Comparison of ENCODE assay signal across 17 cellular contexts in genomic region chrX:76538860-76539259, GRCh38.
DNase-seq lines count a peak whose midpoint lies in the region; ATAC-seq, FAIRE-seq and TF ChIP-seq lines count a peak whose summit lies in the region.
"Had no signal": no experiment of that assay in that cellular context is flagged by ENCODE, and none has a peak within 500 bp of the region (broad histone marks: within the 10 kb centered on the region; RNA-seq: fewer than 3 reads in every experiment).

No MANE protein-coding gene starts in this region.

- H3K9me3 ChIP-seq in A549 (no peaks in the 10 kb centered on the region), HCT116 (ENCODE audit: control insufficient read depth in 1 of 2, insufficient read depth in 1 of 2, low read depth in 1 of 2, low read length in 2 of 2) (no peaks in the 10 kb centered on the region), astrocyte (ENCODE audit: insufficient read depth, low read depth, low read length) (no peaks in the 10 kb centered on the region), neural progenitor cell (ENCODE audit: low read depth) (no peaks in the 10 kb centered on the region)
- H3K9me3 ChIP-seq: HAP-1 had no signal

- WGBS in A549 (ENCODE audit: missing lambda C conversion rate) = 4% methylated on average over 2 of the region's 2 CpGs

- RAD21 ChIA-PET in HCT116 (lab: Charles Lee; ENCODE audit: low non-redundant PET in 1 of 2, low total read pairs in 2 of 2, uncharacterized antibody in 2 of 2, unreplicated experiment in 2 of 2) = no interaction called here

- no peak overlapping the region for H2AFZ ChIP-seq in HCT116 (ENCODE audit: low read depth, low read length, poor library complexity, severe bottlenecking)
- no peak overlapping the region for H2AFZ ChIP-seq in astrocyte (ENCODE audit: low read depth, low read length)
- H2AFZ ChIP-seq in neural progenitor cell (replicated peaks) = no peak overlapping the region
- H2AFZ ChIP-seq: GM23248 had no signal

- no peaks in the 10 kb centered on the region for H3K4me1 ChIP-seq in A549
- no peaks in the 10 kb centered on the region for H3K4me1 ChIP-seq in HCT116 (ENCODE audit: control insufficient read depth in 1 of 2, insufficient read depth in 2 of 2, low read length in 2 of 2)
- H3K4me1 ChIP-seq in astrocyte (ENCODE audit: insufficient read depth, low read length) = no peaks in the 10 kb centered on the region
- H3K4me1 ChIP-seq in neural progenitor cell = no peaks in the 10 kb centered on the region
- H3K4me1 ChIP-seq: HAP-1 had no signal

- no peak for TF ChIP-seq POLR2A in A549 (IDR thresholded peaks at IDR 0.05; ENCODE audit: low read length)
- TF ChIP-seq POLR2A in HCT116 (IDR thresholded peaks at IDR 0.05; ENCODE audit: borderline replicate concordance, extremely low read depth, insufficient read depth, insufficient read length) = no peak

- H3K9me2 ChIP-seq in HCT116 (ENCODE audit: insufficient read depth) = no peaks in the 10 kb centered on the region

- no peak overlapping the region for H3K4me3 ChIP-seq in A549
- H3K4me3 ChIP-seq in HCT116 (replicated peaks in 1 of 2; ENCODE audit: low read depth in 1 of 2, low read length in 2 of 2) = no peak overlapping the region
- no peak overlapping the region for H3K4me3 ChIP-seq in astrocyte (ENCODE audit: insufficient read depth, low read depth, low read length)
- H3K4me3 ChIP-seq in neural progenitor cell = no peak overlapping the region
- H3K4me3 ChIP-seq: GM23248, HAP-1, K562 had no signal

- FAIRE-seq in A549 (lab: Jason Lieb, UNC) (peak; percentile 13), astrocyte (lab: Jason Lieb, UNC) (peak; percentile 49)
- FAIRE-seq: K562 had no signal

- H3K4me3 Mint-ChIP-seq in astrocyte (ENCODE audit: unreplicated experiment) = no peak overlapping the region
- H3K4me3 Mint-ChIP-seq in neural progenitor cell = no peak overlapping the region
- no peak overlapping the region for H3K4me3 Mint-ChIP-seq in activated T-helper 17 cell treated with anti-CD3 and anti-CD28 coated beads, Interleukin-2, amount 50 U/mL, for 72 hours
- H3K4me3 Mint-ChIP-seq: B cell; CD4-positive, alpha-beta memory T cell; HFFc6 had no signal

- intact Hi-C loops in HCT116 (cut with micrococcal nuclease) = no loop called here

- no peaks in the 10 kb centered on the region for H3K36me3 Mint-ChIP-seq in astrocyte (ENCODE audit: low read depth, unreplicated experiment)
- no peaks in the 10 kb centered on the region for H3K36me3 Mint-ChIP-seq in neural progenitor cell
- no peaks in the 10 kb centered on the region for H3K36me3 Mint-ChIP-seq in activated T-helper 17 cell treated with anti-CD3 and anti-CD28 coated beads, Interleukin-2, amount 50 U/mL, for 72 hours (ENCODE audit: low read depth)
- H3K36me3 Mint-ChIP-seq: CD4-positive, alpha-beta memory T cell had no signal

- POLR2A ChIA-PET in A549 (lab: Yijun Ruan, JAX) = no interaction called here
- POLR2A ChIA-PET in HCT116 (lab: Charles Lee) = no interaction called here

- H3K9ac ChIP-seq in HCT116 (ENCODE audit: low read length) = no peak overlapping the region
- no peak overlapping the region for H3K9ac ChIP-seq in astrocyte (ENCODE audit: low read length)
- no peak overlapping the region for H3K9ac ChIP-seq in neural progenitor cell
- H3K9ac ChIP-seq: GM23248 had no signal

- TF ChIP-seq CTCF in A549 (IDR thresholded peaks at IDR 0.05) = no peak
- TF ChIP-seq CTCF in HCT116 (IDR thresholded peaks at IDR 0.05 in 2 of 3, conservative IDR thresholded peaks at IDR 0.05 in 1 of 3; ENCODE audit: borderline replicate concordance in 1 of 3, insufficient read depth in 1 of 3, low read depth in 2 of 3, low read length in 2 of 3) = 0 out of 6 replicates have a peak, but pooled peaks of 2 of the 3 experiments have one; percentile 9 to 18
- no peak for TF ChIP-seq CTCF in astrocyte (IDR thresholded peaks at IDR 0.05; ENCODE audit: insufficient read depth, low read depth, low read length)
- TF ChIP-seq CTCF in neural progenitor cell (IDR thresholded peaks at IDR 0.05) = peak; percentile 28

- H3K36me3 ChIP-seq in HCT116 (ENCODE audit: control insufficient read depth in 1 of 2, insufficient read depth in 2 of 2, low read length in 2 of 2) (no peaks in the 10 kb centered on the region), astrocyte (ENCODE audit: insufficient read depth, low read length) (no peaks in the 10 kb centered on the region), neural progenitor cell (no peaks in the 10 kb centered on the region)
- H3K36me3 ChIP-seq: HAP-1 had no signal

- no peaks in the 10 kb centered on the region for H4K20me1 ChIP-seq in HCT116 (ENCODE audit: insufficient read depth)
- no peaks in the 10 kb centered on the region for H4K20me1 ChIP-seq in astrocyte (ENCODE audit: insufficient read depth, low read length)
- no peaks in the 10 kb centered on the region for H4K20me1 ChIP-seq in neural progenitor cell (ENCODE audit: low read depth)

- TF ChIP-seq EP300 in A549 (IDR thresholded peaks at IDR 0.05) = no peak

- no peaks in the 10 kb centered on the region for H3F3A ChIP-seq in neural progenitor cell (ENCODE audit: low read depth)

- H3K27ac Mint-ChIP-seq in astrocyte (ENCODE audit: unreplicated experiment) = no peak overlapping the region
- no peak overlapping the region for H3K27ac Mint-ChIP-seq in neural progenitor cell
- H3K27ac Mint-ChIP-seq in activated T-helper 17 cell treated with anti-CD3 and anti-CD28 coated beads, Interleukin-2, amount 50 U/mL, for 72 hours = no peak overlapping the region
- H3K27ac Mint-ChIP-seq: B cell; CD4-positive, alpha-beta memory T cell; HFFc6 had no signal

- H3K79me2 ChIP-seq in HCT116 (ENCODE audit: insufficient read depth, low read length) (no peaks in the 10 kb centered on the region), astrocyte (ENCODE audit: insufficient read depth, low read length) (no peaks in the 10 kb centered on the region), neural progenitor cell (ENCODE audit: low read depth) (no peaks in the 10 kb centered on the region)

- H3K4me1 Mint-ChIP-seq in astrocyte (ENCODE audit: low read depth, unreplicated experiment) (no peaks in the 10 kb centered on the region), neural progenitor cell (no peaks in the 10 kb centered on the region)
- no peaks in the 10 kb centered on the region for H3K4me1 Mint-ChIP-seq in activated T-helper 17 cell treated with anti-CD3 and anti-CD28 coated beads, Interleukin-2, amount 50 U/mL, for 72 hours
- H3K4me1 Mint-ChIP-seq: B cell; CD4-positive, alpha-beta memory T cell had no signal

- no peaks in the 10 kb centered on the region for H3K27me3 ChIP-seq in HCT116 (ENCODE audit: insufficient read depth, low read length)
- H3K27me3 ChIP-seq in astrocyte (ENCODE audit: insufficient read depth, low read length) = no peaks in the 10 kb centered on the region
- H3K27me3 ChIP-seq in neural progenitor cell = no peaks in the 10 kb centered on the region

- BruUV-seq in HCT116 (replicated peaks; lab: Mats Ljungman, UMichigan) = no TSS peak

- ATAC-seq in A549 = no peak
- ATAC-seq in HCT116 = no peak
- no peak for ATAC-seq in HG02938 (IDR thresholded peaks at IDR 0.05; ENCODE audit: unreplicated experiment)
- ATAC-seq in activated T-helper 17 cell treated with anti-CD3 and anti-CD28 coated beads, Interleukin-2, amount 50 U/mL, for 72 hours (replicated peaks) = no peak
- ATAC-seq: K562 had no signal

- H3K27me3 Mint-ChIP-seq in astrocyte (ENCODE audit: low read depth, unreplicated experiment) (no peaks in the 10 kb centered on the region), neural progenitor cell (ENCODE audit: insufficient read depth, low read depth) (no peaks in the 10 kb centered on the region)
- H3K27me3 Mint-ChIP-seq in activated T-helper 17 cell treated with anti-CD3 and anti-CD28 coated beads, Interleukin-2, amount 50 U/mL, for 72 hours = no peaks in the 10 kb centered on the region
- H3K27me3 Mint-ChIP-seq: B cell; CD4-positive, alpha-beta memory T cell had no signal

- H3K4me2 ChIP-seq in A549 = no peak overlapping the region
- H3K4me2 ChIP-seq in HCT116 (ENCODE audit: low read length) = no peak overlapping the region
- H3K4me2 ChIP-seq in astrocyte (ENCODE audit: low read length) = no peak overlapping the region
- no peak overlapping the region for H3K4me2 ChIP-seq in neural progenitor cell

- TF ChIP-seq RAD21 in A549 (conservative IDR thresholded peaks at IDR 0.05 in 1 of 2, IDR thresholded peaks at IDR 0.05 in 1 of 2) (no peak), HCT116 (IDR thresholded peaks at IDR 0.05; ENCODE audit: low read depth) (no peak)

- H3K9me3 Mint-ChIP-seq in astrocyte (ENCODE audit: unreplicated experiment) (no peaks in the 10 kb centered on the region), neural progenitor cell (peaks cover 3% of the 10 kb centered on the region)
- peaks cover 1% of the 10 kb centered on the region for H3K9me3 Mint-ChIP-seq in activated T-helper 17 cell treated with anti-CD3 and anti-CD28 coated beads, Interleukin-2, amount 50 U/mL, for 72 hours

- CTCF ChIA-PET in A549 (lab: Yijun Ruan, JAX) (interaction anchor here (0.8 kb wide), 2 partner anchors 17 kb away, joined by 3 to 4 read pairs; no protein-coding TSS in a partner anchor), HCT116 (lab: Charles Lee) (interaction anchor here (1.8 kb wide), 1 partner anchor 260 kb away, joined by 14 read pairs; no protein-coding TSS in a partner anchor)

- H3K27ac ChIP-seq in A549 (no peak overlapping the region), HCT116 (ENCODE audit: low read depth, low read length) (no peak overlapping the region), astrocyte (ENCODE audit: low read depth, low read length) (no peak overlapping the region), neural progenitor cell (no peak overlapping the region)
- H3K27ac ChIP-seq: GM23248 had no signal

- DNase-seq in A549 (ENCODE audit: low read depth in 1 of 2, low spot score in 1 of 2) = no peak
- no peak for DNase-seq in HCT116 (ENCODE audit: low read depth, low spot score)
- no peak for DNase-seq in astrocyte (ENCODE audit: low read depth)
- DNase-seq in neural progenitor cell (ENCODE audit: low spot score) = peak; percentile 9
- DNase-seq in EL = no peak
- DNase-seq: C1 segment of cervical spinal cord; CD4-positive, alpha-beta memory T cell; DMS79 treated with DMSO at 0.1 percent for 48 hours; GF-D8; GM23248; HFFc6; Kasumi-1 had no signal

TF ChIP-seq in A549, 52 proteins besides CTCF, POLR2A, EP300 and RAD21 (continues in another document):
- TF ChIP-seq SMC3 (IDR thresholded peaks at IDR 0.05) = no peak

TF ChIP-seq in HCT116, 20 proteins besides CTCF, POLR2A, EP300 and RAD21 (continues in another document):
- no peak for TF ChIP-seq JUND (IDR thresholded peaks at IDR 0.05)
- TF ChIP-seq SP1 (IDR thresholded peaks at IDR 0.05; ENCODE audit: low read depth) = no peak
- no peak for TF ChIP-seq FOSL1 (IDR thresholded peaks at IDR 0.05; ENCODE audit: low read depth)
- TF ChIP-seq, protein P1, sequence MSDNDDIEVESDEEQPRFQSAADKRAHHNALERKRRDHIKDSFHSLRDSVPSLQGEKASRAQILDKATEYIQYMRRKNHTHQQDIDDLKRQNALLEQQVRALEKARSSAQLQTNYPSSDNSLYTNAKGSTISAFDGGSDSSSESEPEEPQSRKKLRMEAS (IDR thresholded peaks at IDR 0.05) = no peak

Comparison
In these comparisons a context has a peak if more than half of its experiments do, and no peak if none do; other contexts are left out.
1. CTCF ChIP-seq: peak in HCT116 (2 of 3) and neural progenitor cell (single experiment); none in A549 (single experiment) and astrocyte (single experiment).
2. Of the 6 proteins assayed by ChIP-seq in both A549 and HCT116: peak only in A549: none; only in HCT116: CTCF; in both: none; in neither: 5.